ENCODE assay signal across 1 cellular context in the genomic region with DNA sequence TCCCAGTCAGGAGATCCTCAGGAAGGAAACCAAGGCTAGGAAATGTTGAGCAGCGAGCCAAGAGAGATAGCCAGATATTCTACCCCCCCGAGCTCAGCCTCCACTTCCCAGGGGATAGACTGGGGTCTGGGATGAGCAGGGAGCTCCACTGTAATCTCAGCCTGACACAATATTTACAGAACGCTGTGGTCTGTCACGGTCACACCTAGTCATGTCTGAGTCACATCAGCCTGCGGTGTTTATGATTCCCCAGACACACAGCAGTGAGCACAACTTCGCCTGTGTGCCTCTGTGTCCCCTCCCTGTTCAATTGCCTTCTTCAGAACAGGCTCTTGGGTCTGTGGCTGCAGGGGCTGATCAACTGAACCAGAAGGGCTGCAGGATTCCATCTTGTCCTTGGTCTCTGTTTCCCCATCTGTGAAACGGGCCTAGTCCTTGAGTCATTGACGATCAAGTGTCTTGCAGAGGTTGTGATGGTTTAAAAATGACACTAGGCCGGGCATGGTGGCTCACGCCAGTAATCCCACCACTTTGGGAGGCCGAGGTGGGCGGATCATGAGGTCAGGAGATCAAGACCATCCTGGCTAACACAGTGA.
TF ChIP-seq lines count a peak whose summit lies in the region.

No MANE protein-coding gene starts in this region.

TF ChIP-seq in HEK293, 187 proteins besides CTCF, POLR2A, EP300 and RAD21 (continued from another document):
- TF ChIP-seq, protein P1, sequence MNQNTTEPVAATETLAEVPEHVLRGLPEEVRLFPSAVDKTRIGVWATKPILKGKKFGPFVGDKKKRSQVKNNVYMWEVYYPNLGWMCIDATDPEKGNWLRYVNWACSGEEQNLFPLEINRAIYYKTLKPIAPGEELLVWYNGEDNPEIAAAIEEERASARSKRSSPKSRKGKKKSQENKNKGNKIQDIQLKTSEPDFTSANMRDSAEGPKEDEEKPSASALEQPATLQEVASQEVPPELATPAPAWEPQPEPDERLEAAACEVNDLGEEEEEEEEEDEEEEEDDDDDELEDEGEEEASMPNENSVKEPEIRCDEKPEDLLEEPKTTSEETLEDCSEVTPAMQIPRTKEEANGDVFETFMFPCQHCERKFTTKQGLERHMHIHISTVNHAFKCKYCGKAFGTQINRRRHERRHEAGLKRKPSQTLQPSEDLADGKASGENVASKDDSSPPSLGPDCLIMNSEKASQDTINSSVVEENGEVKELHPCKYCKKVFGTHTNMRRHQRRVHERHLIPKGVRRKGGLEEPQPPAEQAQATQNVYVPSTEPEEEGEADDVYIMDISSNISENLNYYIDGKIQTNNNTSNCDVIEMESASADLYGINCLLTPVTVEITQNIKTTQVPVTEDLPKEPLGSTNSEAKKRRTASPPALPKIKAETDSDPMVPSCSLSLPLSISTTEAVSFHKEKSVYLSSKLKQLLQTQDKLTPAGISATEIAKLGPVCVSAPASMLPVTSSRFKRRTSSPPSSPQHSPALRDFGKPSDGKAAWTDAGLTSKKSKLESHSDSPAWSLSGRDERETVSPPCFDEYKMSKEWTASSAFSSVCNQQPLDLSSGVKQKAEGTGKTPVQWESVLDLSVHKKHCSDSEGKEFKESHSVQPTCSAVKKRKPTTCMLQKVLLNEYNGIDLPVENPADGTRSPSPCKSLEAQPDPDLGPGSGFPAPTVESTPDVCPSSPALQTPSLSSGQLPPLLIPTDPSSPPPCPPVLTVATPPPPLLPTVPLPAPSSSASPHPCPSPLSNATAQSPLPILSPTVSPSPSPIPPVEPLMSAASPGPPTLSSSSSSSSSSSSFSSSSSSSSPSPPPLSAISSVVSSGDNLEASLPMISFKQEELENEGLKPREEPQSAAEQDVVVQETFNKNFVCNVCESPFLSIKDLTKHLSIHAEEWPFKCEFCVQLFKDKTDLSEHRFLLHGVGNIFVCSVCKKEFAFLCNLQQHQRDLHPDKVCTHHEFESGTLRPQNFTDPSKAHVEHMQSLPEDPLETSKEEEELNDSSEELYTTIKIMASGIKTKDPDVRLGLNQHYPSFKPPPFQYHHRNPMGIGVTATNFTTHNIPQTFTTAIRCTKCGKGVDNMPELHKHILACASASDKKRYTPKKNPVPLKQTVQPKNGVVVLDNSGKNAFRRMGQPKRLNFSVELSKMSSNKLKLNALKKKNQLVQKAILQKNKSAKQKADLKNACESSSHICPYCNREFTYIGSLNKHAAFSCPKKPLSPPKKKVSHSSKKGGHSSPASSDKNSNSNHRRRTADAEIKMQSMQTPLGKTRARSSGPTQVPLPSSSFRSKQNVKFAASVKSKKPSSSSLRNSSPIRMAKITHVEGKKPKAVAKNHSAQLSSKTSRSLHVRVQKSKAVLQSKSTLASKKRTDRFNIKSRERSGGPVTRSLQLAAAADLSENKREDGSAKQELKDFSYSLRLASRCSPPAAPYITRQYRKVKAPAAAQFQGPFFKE (tag by site-specific recombination; IDR thresholded peaks at IDR 0.05; ENCODE audit: borderline replicate concordance) = no peak
- TF ChIP-seq, protein P2, sequence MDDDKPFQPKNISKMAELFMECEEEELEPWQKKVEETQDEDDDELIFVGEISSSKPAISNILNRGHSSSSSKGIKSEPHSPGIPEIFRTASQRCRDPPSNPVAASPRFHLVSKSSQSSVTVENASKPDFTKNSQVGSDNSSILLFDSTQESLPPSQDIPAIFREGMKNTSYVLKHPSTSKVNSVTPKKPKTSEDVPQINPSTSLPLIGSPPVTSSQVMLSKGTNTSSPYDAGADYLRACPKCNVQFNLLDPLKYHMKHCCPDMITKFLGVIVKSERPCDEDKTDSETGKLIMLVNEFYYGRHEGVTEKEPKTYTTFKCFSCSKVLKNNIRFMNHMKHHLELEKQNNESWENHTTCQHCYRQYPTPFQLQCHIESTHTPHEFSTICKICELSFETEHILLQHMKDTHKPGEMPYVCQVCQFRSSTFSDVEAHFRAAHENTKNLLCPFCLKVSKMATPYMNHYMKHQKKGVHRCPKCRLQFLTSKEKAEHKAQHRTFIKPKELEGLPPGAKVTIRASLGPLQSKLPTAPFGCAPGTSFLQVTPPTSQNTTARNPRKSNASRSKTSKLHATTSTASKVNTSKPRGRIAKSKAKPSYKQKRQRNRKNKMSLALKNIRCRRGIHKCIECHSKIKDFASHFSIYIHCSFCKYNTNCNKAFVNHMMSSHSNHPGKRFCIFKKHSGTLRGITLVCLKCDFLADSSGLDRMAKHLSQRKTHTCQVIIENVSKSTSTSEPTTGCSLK (tag by site-specific recombination; IDR thresholded peaks at IDR 0.05) = no peak
- TF ChIP-seq ZNF707 (tag by site-specific recombination; IDR thresholded peaks at IDR 0.05) (no peak), ZFP3 (tag by site-specific recombination; IDR thresholded peaks at IDR 0.05; ENCODE audit: low read depth) (no peak), ZNF843 (tag by site-specific recombination; IDR thresholded peaks at IDR 0.05) (no peak), ZNF747 (tag by site-specific recombination; IDR thresholded peaks at IDR 0.05) (no peak)
